Comparison of ENCODE assay signal across 13 cellular contexts in genomic region chr2:9001229-9001628, GRCh38. TPM values are rescaled to one million over a fixed set of nuclear protein-coding genes. Genes with fewer than 3 reads are reported as not detected.
A peak's percentile ranks its signal among the peaks of the same experiment; 100 is the strongest.
DNase-seq lines count a peak whose midpoint lies in the region; ATAC-seq, FAIRE-seq and TF ChIP-seq lines count a peak whose summit lies in the region.
"Had no signal": no experiment of that assay in that cellular context is flagged by ENCODE, and none has a peak within 500 bp of the region (broad histone marks: within the 10 kb centered on the region; RNA-seq: fewer than 3 reads in every experiment).

No MANE protein-coding gene starts in this region.

- H3K4me3 ChIP-seq in K562, result peak overlapping the region; percentile 68
- peak overlapping the region in 1 of 4 donors; percentile 89 for H3K4me3 ChIP-seq in upper lobe of left lung
- H3K4me3 ChIP-seq: pancreas had no signal

- DNase-seq in DMS53 (lab: John Stamatoyannopoulos, UW), result peak; percentile 56
- DNase-seq in LoVo (ENCODE audit: low spot score), result peak; percentile 56
- peak in 1 of 4 experiments; percentile 41 for DNase-seq in K562 (ENCODE audit: extremely low read depth in 1 of 4, low spot score in 3 of 4)
- peak; percentile 32 for DNase-seq in medulla oblongata (ENCODE audit: extremely low spot score)
- no peak for DNase-seq in upper lobe of left lung
- no peak for DNase-seq in activated gamma-delta T cell treated with Interleukin-2 at 50 U/mL for 16 hours
- no peak for DNase-seq in SW 1271 (lab: John Stamatoyannopoulos, UW)
- DNase-seq: activated CD8-positive, alpha-beta T cell treated with anti-CD3 and anti-CD28 coated beads, Interleukin-2, amount 10 ng/mL, durations not matched to agents 7 days and 5 days; Caco-2; NCI-H226; pancreas; stimulated activated CD4-positive, alpha-beta T cell treated with anti-CD3 and anti-CD28 coated beads, Interleukin-4, amount 100 ng/mL, for 4 hours had no signal

- H2AFZ ChIP-seq in K562 (ENCODE audit: low read depth, low read length), result peak overlapping the region; percentile 43; the same call in 1 of the 2 replicates

- TF ChIP-seq EP300 in K562 (IDR thresholded peaks at IDR 0.05; ENCODE audit: low read length) (no peak), upper lobe of left lung (IDR thresholded peaks at IDR 0.05) (peak in 1 of 4 donors; percentile 21)

- peak overlapping the region; percentile 2 to 65; a peak in 2 of 4 replicates for H3K9ac ChIP-seq in K562 (ENCODE audit: insufficient read depth in 1 of 2, low read depth in 2 of 2, low read length in 2 of 2)

- H3K36me3 ChIP-seq in K562 (ENCODE audit: control insufficient read depth, insufficient read depth, low read length), result peaks cover 5% of the 10 kb centered on the region
- H3K36me3 ChIP-seq in upper lobe of left lung, result no peaks in the 10 kb centered on the region
- H3K36me3 ChIP-seq: pancreas had no signal

- peak overlapping the region; percentile 79 for H3K4me2 ChIP-seq in K562 (ENCODE audit: insufficient read depth, low read length)

- no TSS peak for BruUV-seq in K562 (replicated peaks; lab: Mats Ljungman, UMichigan)

- no peak for TF ChIP-seq RAD21 in K562 (CRISPR knock-in tag; conservative IDR thresholded peaks at IDR 0.05 in 1 of 2, IDR thresholded peaks at IDR 0.05 in 1 of 2)

- FAIRE-seq in K562 (lab: Jason Lieb, UNC), result no peak
- FAIRE-seq: pancreas had no signal

- H3K9me3 ChIP-seq in K562 (replicated peaks; ENCODE audit: control insufficient read depth, insufficient read depth, low read depth, low read length) (peaks cover 5% of the 10 kb centered on the region; the same call in 1 of the 2 replicates), upper lobe of left lung (no peaks in the 10 kb centered on the region)
- H3K9me3 ChIP-seq: Caco-2, pancreas had no signal

- H3K9me1 ChIP-seq in K562 (ENCODE audit: control insufficient read depth, insufficient read depth, low read length), result no peaks in the 10 kb centered on the region

- intact Hi-C loops in K562 (cut with micrococcal nuclease), result loop anchor here (5.0 kb wide), 1 partner anchor 101 kb away; no protein-coding TSS in a partner anchor

- POLR2A ChIA-PET in K562 (lab: Yijun Ruan, JAX), result interaction anchor here (1.1 to 1.7 kb wide), 3 partner anchors 11 to 64 kb away, joined by 3 to 4 read pairs (median 3); no protein-coding TSS in a partner anchor

- TF ChIP-seq CTCF in K562 (IDR thresholded peaks at IDR 0.05 in 2 of 3, conservative IDR thresholded peaks at IDR 0.05 in 1 of 3; ENCODE audit: insufficient read depth in 2 of 3, low read depth in 1 of 3, low read length in 3 of 3), result no peak
- TF ChIP-seq CTCF in upper lobe of left lung (IDR thresholded peaks at IDR 0.05), result no peak

- H3K4me1 ChIP-seq in K562 (replicated peaks in 1 of 2; ENCODE audit: control insufficient read depth in 2 of 2, insufficient read depth in 2 of 2, low read length in 2 of 2) (peaks cover 30 to 49% of the 10 kb centered on the region in 2 experiments), upper lobe of left lung (peaks cover 12 to 32% (median 27%) of the 10 kb centered on the region in 4 donors)

- peaks cover 85% of the 10 kb centered on the region for H3K79me2 ChIP-seq in K562 (ENCODE audit: control insufficient read depth, insufficient read depth, low read length)

- H3K27ac ChIP-seq in K562 (ENCODE audit: extremely low read depth, low read depth, low read length) (peak overlapping the region; percentile 54), upper lobe of left lung (peak overlapping the region in 1 of 4 donors; percentile 94)
- H3K27ac ChIP-seq: pancreas had no signal

- TF ChIP-seq POLR2A in K562 (conservative IDR thresholded peaks at IDR 0.05), result no peak
- TF ChIP-seq POLR2A in upper lobe of left lung (IDR thresholded peaks at IDR 0.05), result no peak

- in situ Hi-C loops in K562 (cut with MboI), result no loop called here

- peak; percentile 0; the same call in 1 of the 3 replicates for ATAC-seq in K562
- ATAC-seq in upper lobe of left lung (ENCODE audit: low FRiP score in 2 of 2), result no peak
- no peak for ATAC-seq in HG03457 (IDR thresholded peaks at IDR 0.05; ENCODE audit: unreplicated experiment)
- ATAC-seq: activated CD8-positive, alpha-beta T cell treated with anti-CD3 and anti-CD28 coated beads, Interleukin-2, amount 10 ng/mL, durations not matched to agents 7 days and 5 days; pancreas had no signal

- WGBS in K562 (ENCODE audit: insufficient coverage, low coverage, missing lambda C conversion rate), result 16% methylated on average over 5 of the region's 5 CpGs
- 66 to 72% methylated on average over 4 to 5 of the region's 5 CpGs for WGBS in upper lobe of left lung, 2 donors

- H4K20me1 ChIP-seq in K562 (replicated peaks; ENCODE audit: control insufficient read depth, insufficient read depth, low read length), result no peaks in the 10 kb centered on the region

- H3K27me3 ChIP-seq in K562 (ENCODE audit: control insufficient read depth in 2 of 2, insufficient read depth in 2 of 2, low read length in 2 of 2), result no peaks in the 10 kb centered on the region
- no peaks in the 10 kb centered on the region for H3K27me3 ChIP-seq in upper lobe of left lung
- H3K27me3 ChIP-seq: pancreas had no signal

- CTCF ChIA-PET in K562 (lab: Yijun Ruan, JAX; ENCODE audit: low intra/inter-chr PET ratio), result no interaction called here

TF ChIP-seq in K562, 482 proteins besides CTCF, POLR2A, EP300 and RAD21 (continues in another document):
- TF ChIP-seq, protein P1, sequence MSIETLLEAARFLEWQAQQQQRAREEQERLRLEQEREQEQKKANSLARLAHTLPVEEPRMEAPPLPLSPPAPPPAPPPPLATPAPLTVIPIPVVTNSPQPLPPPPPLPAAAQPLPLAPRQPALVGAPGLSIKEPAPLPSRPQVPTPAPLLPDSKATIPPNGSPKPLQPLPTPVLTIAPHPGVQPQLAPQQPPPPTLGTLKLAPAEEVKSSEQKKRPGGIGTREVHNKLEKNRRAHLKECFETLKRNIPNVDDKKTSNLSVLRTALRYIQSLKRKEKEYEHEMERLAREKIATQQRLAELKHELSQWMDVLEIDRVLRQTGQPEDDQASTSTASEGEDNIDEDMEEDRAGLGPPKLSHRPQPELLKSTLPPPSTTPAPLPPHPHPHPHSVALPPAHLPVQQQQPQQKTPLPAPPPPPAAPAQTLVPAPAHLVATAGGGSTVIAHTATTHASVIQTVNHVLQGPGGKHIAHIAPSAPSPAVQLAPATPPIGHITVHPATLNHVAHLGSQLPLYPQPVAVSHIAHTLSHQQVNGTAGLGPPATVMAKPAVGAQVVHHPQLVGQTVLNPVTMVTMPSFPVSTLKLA (conservative IDR thresholded peaks at IDR 0.05), result peak; percentile 48 to 55
- TF ChIP-seq, protein P2, sequence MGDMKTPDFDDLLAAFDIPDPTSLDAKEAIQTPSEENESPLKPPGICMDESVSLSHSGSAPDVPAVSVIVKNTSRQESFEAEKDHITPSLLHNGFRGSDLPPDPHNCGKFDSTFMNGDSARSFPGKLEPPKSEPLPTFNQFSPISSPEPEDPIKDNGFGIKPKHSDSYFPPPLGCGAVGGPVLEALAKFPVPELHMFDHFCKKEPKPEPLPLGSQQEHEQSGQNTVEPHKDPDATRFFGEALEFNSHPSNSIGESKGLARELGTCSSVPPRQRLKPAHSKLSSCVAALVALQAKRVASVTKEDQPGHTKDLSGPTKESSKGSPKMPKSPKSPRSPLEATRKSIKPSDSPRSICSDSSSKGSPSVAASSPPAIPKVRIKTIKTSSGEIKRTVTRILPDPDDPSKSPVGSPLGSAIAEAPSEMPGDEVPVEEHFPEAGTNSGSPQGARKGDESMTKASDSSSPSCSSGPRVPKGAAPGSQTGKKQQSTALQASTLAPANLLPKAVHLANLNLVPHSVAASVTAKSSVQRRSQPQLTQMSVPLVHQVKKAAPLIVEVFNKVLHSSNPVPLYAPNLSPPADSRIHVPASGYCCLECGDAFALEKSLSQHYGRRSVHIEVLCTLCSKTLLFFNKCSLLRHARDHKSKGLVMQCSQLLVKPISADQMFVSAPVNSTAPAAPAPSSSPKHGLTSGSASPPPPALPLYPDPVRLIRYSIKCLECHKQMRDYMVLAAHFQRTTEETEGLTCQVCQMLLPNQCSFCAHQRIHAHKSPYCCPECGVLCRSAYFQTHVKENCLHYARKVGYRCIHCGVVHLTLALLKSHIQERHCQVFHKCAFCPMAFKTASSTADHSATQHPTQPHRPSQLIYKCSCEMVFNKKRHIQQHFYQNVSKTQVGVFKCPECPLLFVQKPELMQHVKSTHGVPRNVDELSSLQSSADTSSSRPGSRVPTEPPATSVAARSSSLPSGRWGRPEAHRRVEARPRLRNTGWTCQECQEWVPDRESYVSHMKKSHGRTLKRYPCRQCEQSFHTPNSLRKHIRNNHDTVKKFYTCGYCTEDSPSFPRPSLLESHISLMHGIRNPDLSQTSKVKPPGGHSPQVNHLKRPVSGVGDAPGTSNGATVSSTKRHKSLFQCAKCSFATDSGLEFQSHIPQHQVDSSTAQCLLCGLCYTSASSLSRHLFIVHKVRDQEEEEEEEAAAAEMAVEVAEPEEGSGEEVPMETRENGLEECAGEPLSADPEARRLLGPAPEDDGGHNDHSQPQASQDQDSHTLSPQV (IDR thresholded peaks at IDR 0.05), result 0 out of 2 replicates have a peak, but pooled peaks have one; percentile 27

RNA-seq across cellular contexts. Expression of gene MBOAT2, which starts 2.3 kb away (rescaled TPM):
- total RNA-seq in K562 (2011; cell fraction: chromatin; rRNA removed; ENCODE audit: low replicate concordance), result 112 and 313 TPM in 2 replicates
- total RNA-seq in K562 (2011; cell fraction: nucleolus; rRNA removed), result 47.4 and 65.8 TPM in 2 replicates
- 143 and 203 TPM in 2 replicates for total RNA-seq in K562 (2011; cell fraction: nucleoplasm; rRNA removed)
- total RNA-seq in K562 (2014; rRNA removed) (19.2 and 22.8 TPM in 2 replicates), K562 (2014; rRNA removed; fragmentation: Illumina TruSeq; extraction: Trizol) (48.9 and 54.3 TPM in 2 replicates), K562 (2015; rRNA removed; fragmentation: Illumina TruSeq; extraction: Trizol) (26.1 and 27.9 TPM in 2 replicates), K562 (2021) (42.8 and 44.6 TPM in 2 replicates), upper lobe of left lung (10 to 100 TPM; 18.8 to 39.2 (median 24.1) TPM)
- polyA plus RNA-seq in K562 (2011; rRNA removed) (101 and 122 TPM in 2 replicates), K562 (2014; fragmentation: Illumina TruSeq; extraction: Trizol) (43.9 and 44.4 TPM in 2 replicates), K562 (2014; fragmentation: Nextera tagmentation; extraction: Ambion mirVana) (10 to 100 TPM in 1 of 2 experiments, 1 to 10 TPM in 1; 8.4 to 11.2 TPM), K562 (2014; rRNA removed) (27.6 and 31.1 TPM in 2 replicates)
- polyA plus RNA-seq in K562 (2011; cell fraction: cytosol; rRNA removed), result 18.7 and 42.5 TPM in 2 replicates
- polyA plus RNA-seq in K562 (2011; cell fraction: nucleus; rRNA removed), result 251 and 267 TPM in 2 replicates
- 19.2 and 19.7 TPM in 2 replicates for polyA plus RNA-seq in K562 (2012)
- 107 and 132 TPM in 2 replicates for polyA minus RNA-seq in K562 (2011; rRNA and poly(A)+ RNA removed)
- 31.1 and 32.9 TPM in 2 replicates for polyA minus RNA-seq in K562 (2011; cell fraction: cytosol; rRNA and poly(A)+ RNA removed)
- polyA minus RNA-seq in K562 (2011; cell fraction: nucleus; rRNA and poly(A)+ RNA removed), result 59.0 and 76.9 TPM in 2 replicates

Comparison
In these comparisons a context has a peak if more than half of its experiments do, and no peak if none do; other contexts are left out.
1. DNase-seq: peak in DMS53 (single experiment), LoVo (single experiment) and medulla oblongata (single experiment); none in upper lobe of left lung (0 of 2), activated gamma-delta T cell treated with Interleukin-2 at 50 U/mL for 16 hours (single experiment) and SW 1271 (0 of 2).